9 cellular contexts compared by ENCODE assay signal in the genomic region with DNA sequence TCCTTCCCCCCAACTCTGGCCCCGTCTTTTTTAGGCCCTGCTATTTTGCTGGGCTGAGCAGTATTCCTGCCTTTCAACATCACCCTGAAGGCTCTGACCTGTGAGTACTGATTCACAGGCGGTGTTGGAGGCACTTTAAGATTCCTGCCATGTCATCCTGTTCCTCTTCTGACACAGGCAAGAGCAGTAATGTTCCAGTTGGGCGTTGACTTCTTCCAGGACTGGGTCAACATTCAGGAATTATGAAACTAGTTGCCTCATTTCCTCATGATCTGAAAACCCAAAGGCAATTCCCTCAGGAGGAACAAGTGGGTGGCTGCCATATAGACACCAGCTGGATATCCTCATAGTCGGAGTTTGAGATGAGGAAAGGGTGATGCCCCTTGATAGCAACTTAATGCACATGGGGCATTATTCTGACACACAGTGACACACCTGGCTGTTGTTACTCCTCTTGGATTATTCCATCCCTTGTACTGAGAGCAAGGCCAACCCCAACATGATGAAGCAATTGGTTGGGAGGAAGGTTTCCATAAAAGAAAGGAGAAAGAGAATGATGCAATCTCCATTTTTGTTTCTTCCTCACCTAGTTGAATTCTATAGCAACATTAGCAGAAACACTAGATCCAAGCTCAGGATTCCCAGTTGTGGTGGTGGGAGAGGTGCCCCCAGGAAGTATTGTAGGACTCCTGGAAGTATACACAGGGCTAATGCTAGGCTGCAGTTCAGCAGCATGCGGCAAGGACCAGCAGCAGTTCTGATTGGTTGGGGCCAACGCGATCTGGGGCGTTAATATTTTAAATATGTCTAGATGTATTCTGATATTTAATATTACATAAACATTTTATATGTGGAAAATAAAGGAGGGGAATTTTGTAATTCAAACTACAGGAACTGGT. TPM values are rescaled to one million over a fixed set of nuclear protein-coding genes. Genes with fewer than 3 reads are reported as not detected.
DNase-seq lines count a peak whose midpoint lies in the region; ATAC-seq and TF ChIP-seq lines count a peak whose summit lies in the region.
"Had no signal": no experiment of that assay in that cellular context is flagged by ENCODE, and none has a peak within 500 bp of the region (broad histone marks: within the 10 kb centered on the region; RNA-seq: fewer than 3 reads in every experiment).

No MANE protein-coding gene starts in this region.

- ATAC-seq in activated naive CD8-positive, alpha-beta T cell treated with anti-CD3 and anti-CD28 coated beads, Interleukin-2, amount 50 U/mL, for 24 hours = no peak
- no peak for ATAC-seq in stimulated activated effector memory CD8-positive, alpha-beta T cell treated with anti-CD3 and anti-CD28 coated beads, Interleukin-12 subunit alpha, Interleukin-12 subunit beta, amount 100 ng/mL, for 72 hours
- no peak for ATAC-seq in GM18498 (IDR thresholded peaks at IDR 0.05; ENCODE audit: unreplicated experiment)

- H3K9me3 ChIP-seq in right atrium auricular region (no peaks in the 10 kb centered on the region), SJCRH30 (replicated peaks) (no peaks in the 10 kb centered on the region)

- H3K27ac ChIP-seq in right atrium auricular region (peak overlapping the region; percentile 66 to 80), SJCRH30 (no peak overlapping the region)

- H3K27me3 ChIP-seq in right atrium auricular region (no peaks in the 10 kb centered on the region), SJCRH30 (no peaks in the 10 kb centered on the region)

- peak overlapping the region; percentile 86 for H3K27ac Mint-ChIP-seq in activated naive CD8-positive, alpha-beta T cell treated with anti-CD3 and anti-CD28 coated beads, Interleukin-2, amount 50 U/mL, for 24 hours
- peak overlapping the region; percentile 95 for H3K27ac Mint-ChIP-seq in stimulated activated effector memory CD8-positive, alpha-beta T cell treated with anti-CD3 and anti-CD28 coated beads, Interleukin-12 subunit alpha, Interleukin-12 subunit beta, amount 100 ng/mL, for 72 hours

- H3K4me3 ChIP-seq in right atrium auricular region = no peak overlapping the region
- H3K4me3 ChIP-seq in SJCRH30 = no peak overlapping the region

- DNase-seq in GM04503 (ENCODE audit: low read depth) (peak; percentile 67), right atrium auricular region (ENCODE audit: low spot score) (peak; percentile 86), SJCRH30 (no peak), epidermal melanocyte (ENCODE audit: insufficient read length, low spot score) (no peak), NCI-H226 (no peak)
- DNase-seq in activated naive CD8-positive, alpha-beta T cell treated with anti-CD3 and anti-CD28 coated beads, Interleukin-2, amount 50 U/mL, for 24 hours = no peak
- no peak for DNase-seq in stimulated activated effector memory CD8-positive, alpha-beta T cell treated with anti-CD3 and anti-CD28 coated beads, Interleukin-12 subunit alpha, Interleukin-12 subunit beta, amount 100 ng/mL, for 72 hours (ENCODE audit: low spot score in 2 of 2)
- DNase-seq: NCI-H526 treated with DMSO at 0.1 percent for 48 hours had no signal

- H3K27me3 Mint-ChIP-seq in activated naive CD8-positive, alpha-beta T cell treated with anti-CD3 and anti-CD28 coated beads, Interleukin-2, amount 50 U/mL, for 24 hours = no peaks in the 10 kb centered on the region

- no peak for TF ChIP-seq CTCF in right atrium auricular region (IDR thresholded peaks at IDR 0.05)

- H3K4me1 Mint-ChIP-seq in activated naive CD8-positive, alpha-beta T cell treated with anti-CD3 and anti-CD28 coated beads, Interleukin-2, amount 50 U/mL, for 24 hours = peaks cover 40% of the 10 kb centered on the region
- H3K4me1 Mint-ChIP-seq in stimulated activated effector memory CD8-positive, alpha-beta T cell treated with anti-CD3 and anti-CD28 coated beads, Interleukin-12 subunit alpha, Interleukin-12 subunit beta, amount 100 ng/mL, for 72 hours = peaks cover 23% of the 10 kb centered on the region

- no peaks in the 10 kb centered on the region for H3K9me3 Mint-ChIP-seq in activated naive CD8-positive, alpha-beta T cell treated with anti-CD3 and anti-CD28 coated beads, Interleukin-2, amount 50 U/mL, for 24 hours
- no peaks in the 10 kb centered on the region for H3K9me3 Mint-ChIP-seq in stimulated activated effector memory CD8-positive, alpha-beta T cell treated with anti-CD3 and anti-CD28 coated beads, Interleukin-12 subunit alpha, Interleukin-12 subunit beta, amount 100 ng/mL, for 72 hours

- no peak overlapping the region for H3K4me3 Mint-ChIP-seq in activated naive CD8-positive, alpha-beta T cell treated with anti-CD3 and anti-CD28 coated beads, Interleukin-2, amount 50 U/mL, for 24 hours
- H3K4me3 Mint-ChIP-seq in stimulated activated effector memory CD8-positive, alpha-beta T cell treated with anti-CD3 and anti-CD28 coated beads, Interleukin-12 subunit alpha, Interleukin-12 subunit beta, amount 100 ng/mL, for 72 hours = no peak overlapping the region

- H3K4me1 ChIP-seq in right atrium auricular region (peaks cover 0 to 19% of the 10 kb centered on the region in 2 donors), SJCRH30 (peaks cover 3% of the 10 kb centered on the region; the same call in 1 of the 2 replicates)

- H3K36me3 ChIP-seq in right atrium auricular region (no peaks in the 10 kb centered on the region), SJCRH30 (no peaks in the 10 kb centered on the region)

- no peaks in the 10 kb centered on the region for H3K36me3 Mint-ChIP-seq in activated naive CD8-positive, alpha-beta T cell treated with anti-CD3 and anti-CD28 coated beads, Interleukin-2, amount 50 U/mL, for 24 hours (ENCODE audit: low read depth)
- H3K36me3 Mint-ChIP-seq in stimulated activated effector memory CD8-positive, alpha-beta T cell treated with anti-CD3 and anti-CD28 coated beads, Interleukin-12 subunit alpha, Interleukin-12 subunit beta, amount 100 ng/mL, for 72 hours = peaks cover 8% of the 10 kb centered on the region

RNA-seq across cellular contexts. Expression of gene GLRX, which starts 19.6 kb away (rescaled TPM):
- 100 to 1,000 TPM; 151 to 173 TPM for total RNA-seq in right atrium auricular region
- 17.7 and 21.4 TPM in 2 replicates for total RNA-seq in SJCRH30 (2014; rRNA removed; shearing (Covaris generic))

Comparison
In these comparisons a context has a peak if more than half of its experiments do, and no peak if none do; other contexts are left out.
1. DNase-seq: peak in GM04503 (single experiment) and right atrium auricular region (single experiment); none in activated naive CD8-positive, alpha-beta T cell treated with anti-CD3 and anti-CD28 coated beads, Interleukin-2, amount 50 U/mL, for 24 hours (single experiment), stimulated activated effector memory CD8-positive, alpha-beta T cell treated with anti-CD3 and anti-CD28 coated beads, Interleukin-12 subunit alpha, Interleukin-12 subunit beta, amount 100 ng/mL, for 72 hours (0 of 2), SJCRH30 (0 of 2), epidermal melanocyte (single experiment) and NCI-H226 (single experiment).